ENCODE assay signal across 8 cellular contexts in genomic region chr2:181430406-181431199, GRCh38. TPM values are rescaled to one million over a fixed set of nuclear protein-coding genes. Genes with fewer than 3 reads are reported as not detected.
DNase-seq lines count a peak whose midpoint lies in the region; ATAC-seq, FAIRE-seq and TF ChIP-seq lines count a peak whose summit lies in the region.

No MANE protein-coding gene starts in this region.

- no peak overlapping the region for H3K9ac ChIP-seq in liver (ENCODE audit: low read depth in 1 of 2, low read length in 2 of 2)
- H3K9ac ChIP-seq in HepG2 (ENCODE audit: insufficient read depth, low read depth, low read length): no peak overlapping the region
- H3K9ac ChIP-seq in endothelial cell of umbilical vein (replicated peaks; ENCODE audit: extremely low read depth, insufficient read depth, low read length): no peak overlapping the region

- TF ChIP-seq RAD21 in liver (IDR thresholded peaks at IDR 0.05): peak; percentile 23 to 41
- TF ChIP-seq RAD21 in HepG2 (CRISPR knock-in tag; IDR thresholded peaks at IDR 0.05): no peak

- DNase-seq in HepG2 (ENCODE audit: low spot score) (no peak), OCI-LY7 (ENCODE audit: low spot score) (peak; percentile 70), endothelial cell of umbilical vein (ENCODE audit: low read depth, low spot score) (peak; percentile 13), uterus (no peak), kidney glomerular epithelial cell (lab: John Stamatoyannopoulos, UW) (no peak), aorta (no peak)

- no peaks in the 10 kb centered on the region for H3K9me1 ChIP-seq in endothelial cell of umbilical vein (replicated peaks; ENCODE audit: control insufficient read depth, extremely low read depth, insufficient read depth, low read length)

- H3K79me2 ChIP-seq in HepG2 (ENCODE audit: insufficient read depth, low read length) (no peaks in the 10 kb centered on the region), OCI-LY7 (ENCODE audit: insufficient read depth, low read depth, low read length) (no peaks in the 10 kb centered on the region), endothelial cell of umbilical vein (ENCODE audit: control insufficient read depth, insufficient read depth, low read length) (no peaks in the 10 kb centered on the region)

- no peak for TF ChIP-seq POLR2A in HepG2 (IDR thresholded peaks at IDR 0.05; ENCODE audit: insufficient read depth in 1 of 2, low read depth in 2 of 2, low read length in 2 of 2)
- TF ChIP-seq POLR2A in endothelial cell of umbilical vein (IDR thresholded peaks at IDR 0.05; ENCODE audit: low read depth, low read length): no peak
- no peak for TF ChIP-seq POLR2A in uterus (IDR thresholded peaks at IDR 0.05)

- no peak overlapping the region for H3K4me3 ChIP-seq in liver (ENCODE audit: low read depth in 1 of 3, low read length in 3 of 3)
- H3K4me3 ChIP-seq in HepG2 (replicated peaks in 1 of 3; ENCODE audit: insufficient read depth in 1 of 3, low read depth in 2 of 3, low read length in 3 of 3): no peak overlapping the region
- no peak overlapping the region for H3K4me3 ChIP-seq in OCI-LY7 (ENCODE audit: low read depth, low read length, poor library complexity, severe bottlenecking)
- H3K4me3 ChIP-seq in endothelial cell of umbilical vein (replicated peaks in 1 of 3; ENCODE audit: insufficient read depth in 1 of 3, low read depth in 1 of 3, low read length in 3 of 3): no peak overlapping the region
- H3K4me3 ChIP-seq in uterus: no peak overlapping the region
- no peak overlapping the region for H3K4me3 ChIP-seq in aorta (ENCODE audit: low read length in 2 of 2)

- ATAC-seq in HepG2: no peak
- no peak for ATAC-seq in aorta (ENCODE audit: low FRiP score)
- no peak for ATAC-seq in GM18861 (IDR thresholded peaks at IDR 0.05; ENCODE audit: unreplicated experiment)

- intact Hi-C loops in HepG2 (cut with micrococcal nuclease; ENCODE audit: unreplicated experiment) (no loop called here), OCI-LY7 (cut with micrococcal nuclease; ENCODE audit: unreplicated experiment) (no loop called here), endothelial cell of umbilical vein (cut with micrococcal nuclease) (no loop called here), uterus (cut with DNase I; ENCODE audit: low total_unique reads) (no loop called here), aorta (cut with DNase I) (no loop called here)

- H3K4me2 ChIP-seq in HepG2 (ENCODE audit: low read depth, low read length) (no peak overlapping the region), OCI-LY7 (ENCODE audit: low read length) (no peak overlapping the region), endothelial cell of umbilical vein (ENCODE audit: insufficient read depth, low read length) (no peak overlapping the region)

- TF ChIP-seq EP300 in HepG2 (IDR thresholded peaks at IDR 0.05; ENCODE audit: low read depth in 2 of 2, low read length in 2 of 2) (no peak), HepG2 (CRISPR knock-in tag; IDR thresholded peaks at IDR 0.05; ENCODE audit: borderline replicate concordance) (no peak)

- H3K9me3 ChIP-seq in liver (ENCODE audit: control insufficient read depth in 4 of 4, low read length in 3 of 4) (no peaks in the 10 kb centered on the region), HepG2 (ENCODE audit: low read length) (no peaks in the 10 kb centered on the region), OCI-LY7 (ENCODE audit: low read length) (peaks cover 10% of the 10 kb centered on the region; the same call in 1 of the 2 replicates), endothelial cell of umbilical vein (replicated peaks; ENCODE audit: control insufficient read depth, insufficient read depth, low read length) (no peaks in the 10 kb centered on the region), uterus (no peaks in the 10 kb centered on the region), aorta (ENCODE audit: control insufficient read depth, low read length) (no peaks in the 10 kb centered on the region)

- H3K9me2 ChIP-seq in OCI-LY7 (ENCODE audit: insufficient read depth, low read length): no peaks in the 10 kb centered on the region

- BruUV-seq in HepG2 (replicated peaks; lab: Mats Ljungman, UMichigan) (no TSS peak), OCI-LY7 (replicated peaks; lab: Mats Ljungman, UMichigan) (no TSS peak), endothelial cell of umbilical vein (replicated peaks; lab: Mats Ljungman, UMichigan) (no TSS peak)

- peak; percentile 27 for TF ChIP-seq CTCF in liver (IDR thresholded peaks at IDR 0.05; ENCODE audit: low read depth, low read length, missing input control)
- no peak for TF ChIP-seq CTCF in HepG2 (CRISPR knock-in tag; IDR thresholded peaks at IDR 0.05)
- TF ChIP-seq CTCF in OCI-LY7 (conservative IDR thresholded peaks at IDR 0.05; ENCODE audit: low read length): peak; percentile 77
- TF ChIP-seq CTCF in endothelial cell of umbilical vein (IDR thresholded peaks at IDR 0.05; ENCODE audit: extremely low read depth in 1 of 2, insufficient read depth in 1 of 2, low read depth in 1 of 2, low read length in 2 of 2): peak; percentile 30 to 33
- no peak for TF ChIP-seq CTCF in uterus (IDR thresholded peaks at IDR 0.05)

- H3K27ac ChIP-seq in liver (ENCODE audit: low read depth in 1 of 2, low read length in 2 of 2) (no peak overlapping the region), HepG2 (ENCODE audit: extremely low read length, insufficient read depth, low read length) (no peak overlapping the region), OCI-LY7 (ENCODE audit: low read depth, low read length, poor library complexity, severe bottlenecking) (no peak overlapping the region), endothelial cell of umbilical vein (ENCODE audit: insufficient read depth, low read depth, low read length) (no peak overlapping the region), uterus (no peak overlapping the region), aorta (ENCODE audit: low read depth in 1 of 2, low read length in 2 of 2) (no peak overlapping the region)

- no peak overlapping the region for H2AFZ ChIP-seq in HepG2 (ENCODE audit: low read length)
- peak overlapping the region; percentile 35; the same call in 1 of the 2 replicates for H2AFZ ChIP-seq in OCI-LY7 (ENCODE audit: low read length)
- no peak overlapping the region for H2AFZ ChIP-seq in endothelial cell of umbilical vein (ENCODE audit: low read depth, low read length)

- H4K20me1 ChIP-seq in HepG2 (ENCODE audit: insufficient read depth, low read length) (no peaks in the 10 kb centered on the region), OCI-LY7 (ENCODE audit: insufficient read depth, low read length) (no peaks in the 10 kb centered on the region), endothelial cell of umbilical vein (replicated peaks; ENCODE audit: control insufficient read depth, extremely low read depth, insufficient read depth, low read length) (no peaks in the 10 kb centered on the region)

- dilution Hi-C loops in endothelial cell of umbilical vein (cut with MboI; ENCODE audit: extremely low pct_ligation_motif_present, low sequenced_read_pairs): no loop called here

- H3K27me3 ChIP-seq in liver (ENCODE audit: control insufficient read depth in 4 of 4, insufficient read depth in 4 of 4, low read length in 3 of 4): peaks cover 0 to 3% (median 0%) of the 10 kb centered on the region in 4 donors
- H3K27me3 ChIP-seq in HepG2 (ENCODE audit: control insufficient read depth in 1 of 2, insufficient read depth in 2 of 2, low read length in 2 of 2): no peaks in the 10 kb centered on the region
- H3K27me3 ChIP-seq in endothelial cell of umbilical vein (ENCODE audit: control insufficient read depth in 2 of 2, insufficient read depth in 2 of 2, low read length in 2 of 2): no peaks in the 10 kb centered on the region
- peaks cover 0 to 2% of the 10 kb centered on the region in 2 donors for H3K27me3 ChIP-seq in uterus
- H3K27me3 ChIP-seq in aorta (ENCODE audit: control insufficient read depth in 1 of 2, insufficient read depth in 2 of 2, low read length in 1 of 2): no peaks in the 10 kb centered on the region

- H3K4me1 ChIP-seq in liver (ENCODE audit: control insufficient read depth in 4 of 4, insufficient read depth in 4 of 4, low read length in 3 of 4): no peaks in the 10 kb centered on the region
- no peaks in the 10 kb centered on the region for H3K4me1 ChIP-seq in HepG2 (ENCODE audit: insufficient read depth, low read length)
- H3K4me1 ChIP-seq in OCI-LY7 (ENCODE audit: insufficient read depth, low read length, poor library complexity, severe bottlenecking): peaks cover 4% of the 10 kb centered on the region
- no peaks in the 10 kb centered on the region for H3K4me1 ChIP-seq in endothelial cell of umbilical vein (ENCODE audit: control insufficient read depth, extremely low read depth, insufficient read depth, low read length)
- no peaks in the 10 kb centered on the region for H3K4me1 ChIP-seq in uterus
- no peaks in the 10 kb centered on the region for H3K4me1 ChIP-seq in aorta (ENCODE audit: control insufficient read depth in 1 of 2, insufficient read depth in 2 of 2, low read length in 2 of 2)

- CTCF ChIA-PET in HepG2 (lab: Yijun Ruan, JAX; ENCODE audit: low intra/inter-chr PET ratio, low total read pairs) (no interaction called here), OCI-LY7 (lab: Charles Lee; ENCODE audit: unreplicated experiment) (no interaction called here), endothelial cell of umbilical vein (lab: Charles Lee) (interaction anchor here (1.2 to 1.6 kb wide), 6 partner anchors 12 to 284 kb away, joined by 3 to 10 read pairs (median 4); partner anchors contain the start of gene ITGA4)

- POLR2A ChIA-PET in HepG2 (lab: Yijun Ruan, JAX): no interaction called here
- POLR2A ChIA-PET in OCI-LY7 (lab: Charles Lee): interaction anchor here (0.5 to 1.7 kb wide), 5 partner anchors 9 to 119 kb away, joined by 3 to 7 read pairs (median 4); no protein-coding TSS in a partner anchor
- POLR2A ChIA-PET in endothelial cell of umbilical vein (lab: Charles Lee): no interaction called here

- FAIRE-seq in HepG2 (lab: Jason Lieb, UNC) (no peak), endothelial cell of umbilical vein (lab: Jason Lieb, UNC) (no peak)

- WGBS in liver: 43% methylated on average over 3 of the region's 3 CpGs
- WGBS in HepG2 (ENCODE audit: low lambda C conversion rate): 4% methylated on average over 3 of the region's 3 CpGs
- 52 to 59% methylated on average over 3 of the region's 3 CpGs for WGBS in aorta, 2 donors

- in situ Hi-C loops in HepG2 (cut with HindIII; ENCODE audit: extremely low pct_ligation_motif_present, low pct_unique_long_range_greater_than_20kb): no loop called here

- H3K36me3 ChIP-seq in liver (ENCODE audit: control insufficient read depth in 4 of 4, insufficient read depth in 3 of 4, low read depth in 1 of 4, low read length in 3 of 4): no peaks in the 10 kb centered on the region
- H3K36me3 ChIP-seq in HepG2 (replicated peaks in 1 of 2; ENCODE audit: control insufficient read depth in 1 of 2, insufficient read depth in 2 of 2, low read length in 2 of 2): no peaks in the 10 kb centered on the region
- no peaks in the 10 kb centered on the region for H3K36me3 ChIP-seq in OCI-LY7 (ENCODE audit: insufficient read depth, low read length)
- H3K36me3 ChIP-seq in endothelial cell of umbilical vein (ENCODE audit: control insufficient read depth in 2 of 2, extremely low read depth in 1 of 2, insufficient read depth in 2 of 2, low read length in 2 of 2): no peaks in the 10 kb centered on the region
- H3K36me3 ChIP-seq in uterus: no peaks in the 10 kb centered on the region
- no peaks in the 10 kb centered on the region for H3K36me3 ChIP-seq in aorta (ENCODE audit: control insufficient read depth in 1 of 2, insufficient read depth in 2 of 2, low read length in 1 of 2)

RNA-seq across cellular contexts. Expression of gene ITGA4, which starts 26.6 kb away (rescaled TPM):
- total RNA-seq in liver (100 to 1,000 TPM in 1 of 2 donors, 1 to 10 TPM in 1; 6.4 to 142 TPM), HepG2 (2016; rRNA removed; fragmentation: Illumina TruSeq; extraction: Trizol) (not detected in 2 replicates), OCI-LY7 (2022) (53.5 and 61.7 TPM in 2 replicates), endothelial cell of umbilical vein (2.8 TPM in 2 replicates), uterus (100 to 1,000 TPM in 1 of 4 donors, 1 to 10 TPM in 2, under 1 TPM in 1; 0.51 to 112 (median 4.5) TPM), aorta (10 to 100 TPM; 13.1 to 23.9 TPM)
- polyA plus RNA-seq in liver (1 to 10 TPM; 1.6 to 1.7 TPM), HepG2 (2011; rRNA removed) (not detected in 2 replicates), endothelial cell of umbilical vein (1.5 and 1.7 TPM in 2 replicates), aorta (1 to 10 TPM in 1 of 2 donors, under 1 TPM in 1; 0.49 to 4.5 TPM)
- total RNA-seq in HepG2 (2016; cell fraction: cytosol; rRNA removed; fragmentation: Illumina TruSeq; extraction: Trizol; ENCODE audit: low read depth): not detected in 2 replicates
- not detected in 2 replicates for total RNA-seq in HepG2 (2016; cell fraction: insoluble cytoplasmic fraction; rRNA removed; fragmentation: Illumina TruSeq; extraction: Trizol)
- total RNA-seq in HepG2 (2016; cell fraction: membrane; rRNA removed; fragmentation: Illumina TruSeq; extraction: Trizol): not detected in 2 replicates
- total RNA-seq in HepG2 (2016; cell fraction: nucleus; rRNA removed; fragmentation: Illumina TruSeq; extraction: Trizol): not detected in 2 replicates
- polyA plus RNA-seq in HepG2 (2011; cell fraction: cytosol; rRNA removed): not detected in 2 replicates
- not detected in 2 replicates for polyA plus RNA-seq in HepG2 (2011; cell fraction: nucleus; rRNA removed)
- polyA plus RNA-seq in HepG2 (2012): not detected in 2 replicates
- polyA plus RNA-seq in HepG2 (2016; cell fraction: cytosol; fragmentation: Illumina TruSeq; extraction: Trizol; ENCODE audit: low read depth): not detected in 2 replicates
- polyA plus RNA-seq in HepG2 (2016; cell fraction: insoluble cytoplasmic fraction; fragmentation: Illumina TruSeq; extraction: Trizol; ENCODE audit: low read depth): not detected in 2 replicates
- not detected in 2 replicates for polyA plus RNA-seq in HepG2 (2016; cell fraction: membrane; fragmentation: Illumina TruSeq; extraction: Trizol; ENCODE audit: low read depth)
- not detected in 2 replicates for polyA plus RNA-seq in HepG2 (2016; cell fraction: nucleus; fragmentation: Illumina TruSeq; extraction: Trizol; ENCODE audit: insufficient read depth, low read depth)
- polyA minus RNA-seq in HepG2 (2011; rRNA and poly(A)+ RNA removed; ENCODE audit: low replicate concordance): not detected in 2 replicates
- polyA minus RNA-seq in HepG2 (2011; cell fraction: cytosol; rRNA and poly(A)+ RNA removed): not detected in 2 replicates
- polyA minus RNA-seq in HepG2 (2011; cell fraction: nucleus; rRNA and poly(A)+ RNA removed): not detected in 2 replicates
- 55.1 and 61.8 TPM in 2 replicates for total RNA-seq in OCI-LY7 (2014; rRNA removed; shearing (Covaris generic))
- 1.4 and 1.6 TPM in 2 replicates for polyA plus RNA-seq in endothelial cell of umbilical vein (2011; cell fraction: cytosol; rRNA removed)
- 2.2 and 4.0 TPM in 2 replicates for polyA plus RNA-seq in endothelial cell of umbilical vein (2011; cell fraction: nucleus; rRNA removed)
- 10.1 and 11.8 TPM in 2 replicates for polyA plus RNA-seq in endothelial cell of umbilical vein (2012)
- 5.5 and 6.5 TPM in 2 replicates for polyA minus RNA-seq in endothelial cell of umbilical vein
- not detected for polyA minus RNA-seq in endothelial cell of umbilical vein (2011; cell fraction: cytosol; rRNA and poly(A)+ RNA removed)
- polyA minus RNA-seq in endothelial cell of umbilical vein (2011; cell fraction: nucleus; rRNA and poly(A)+ RNA removed): 5.2 and 9.7 TPM in 2 replicates

Comparison
In these comparisons a context has a peak if more than half of its experiments do, and no peak if none do; other contexts are left out.
1. CTCF ChIP-seq: peak in liver (single experiment), OCI-LY7 (single experiment) and endothelial cell of umbilical vein (2 of 2); none in HepG2 (single experiment) and uterus (0 of 4).
2. DNase-seq: peak in OCI-LY7 (single experiment) and endothelial cell of umbilical vein (single experiment); none in HepG2 (single experiment), uterus (0 of 2), kidney glomerular epithelial cell (single experiment) and aorta (0 of 2).